ENCODE assay signal across 1 cellular context in genomic region chr9:123796618-123797484, GRCh38.
TF ChIP-seq lines count a peak whose summit lies in the region.

No MANE protein-coding gene starts in this region.

TF ChIP-seq in GM12878, 131 proteins besides CTCF, POLR2A, EP300 and RAD21 (continued from another document):
- TF ChIP-seq CUX1 (IDR thresholded peaks at IDR 0.05; ENCODE audit: insufficient replicate concordance, low read depth, low read length) (no peak), CREM (IDR thresholded peaks at IDR 0.05; ENCODE audit: low read depth) (peak; percentile 67), RUNX3 (IDR thresholded peaks at IDR 0.05; ENCODE audit: low read length) (peak; percentile 27; the same call in 1 of the 2 replicates), ATF7 (IDR thresholded peaks at IDR 0.05; ENCODE audit: low read depth) (peak; percentile 56; the same call in 1 of the 2 replicates)
- TF ChIP-seq, protein P1, sequence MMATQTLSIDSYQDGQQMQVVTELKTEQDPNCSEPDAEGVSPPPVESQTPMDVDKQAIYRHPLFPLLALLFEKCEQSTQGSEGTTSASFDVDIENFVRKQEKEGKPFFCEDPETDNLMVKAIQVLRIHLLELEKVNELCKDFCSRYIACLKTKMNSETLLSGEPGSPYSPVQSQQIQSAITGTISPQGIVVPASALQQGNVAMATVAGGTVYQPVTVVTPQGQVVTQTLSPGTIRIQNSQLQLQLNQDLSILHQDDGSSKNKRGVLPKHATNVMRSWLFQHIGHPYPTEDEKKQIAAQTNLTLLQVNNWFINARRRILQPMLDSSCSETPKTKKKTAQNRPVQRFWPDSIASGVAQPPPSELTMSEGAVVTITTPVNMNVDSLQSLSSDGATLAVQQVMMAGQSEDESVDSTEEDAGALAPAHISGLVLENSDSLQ (IDR thresholded peaks at IDR 0.05): no peak
